8 cellular contexts compared by ENCODE assay signal in the genomic region with DNA sequence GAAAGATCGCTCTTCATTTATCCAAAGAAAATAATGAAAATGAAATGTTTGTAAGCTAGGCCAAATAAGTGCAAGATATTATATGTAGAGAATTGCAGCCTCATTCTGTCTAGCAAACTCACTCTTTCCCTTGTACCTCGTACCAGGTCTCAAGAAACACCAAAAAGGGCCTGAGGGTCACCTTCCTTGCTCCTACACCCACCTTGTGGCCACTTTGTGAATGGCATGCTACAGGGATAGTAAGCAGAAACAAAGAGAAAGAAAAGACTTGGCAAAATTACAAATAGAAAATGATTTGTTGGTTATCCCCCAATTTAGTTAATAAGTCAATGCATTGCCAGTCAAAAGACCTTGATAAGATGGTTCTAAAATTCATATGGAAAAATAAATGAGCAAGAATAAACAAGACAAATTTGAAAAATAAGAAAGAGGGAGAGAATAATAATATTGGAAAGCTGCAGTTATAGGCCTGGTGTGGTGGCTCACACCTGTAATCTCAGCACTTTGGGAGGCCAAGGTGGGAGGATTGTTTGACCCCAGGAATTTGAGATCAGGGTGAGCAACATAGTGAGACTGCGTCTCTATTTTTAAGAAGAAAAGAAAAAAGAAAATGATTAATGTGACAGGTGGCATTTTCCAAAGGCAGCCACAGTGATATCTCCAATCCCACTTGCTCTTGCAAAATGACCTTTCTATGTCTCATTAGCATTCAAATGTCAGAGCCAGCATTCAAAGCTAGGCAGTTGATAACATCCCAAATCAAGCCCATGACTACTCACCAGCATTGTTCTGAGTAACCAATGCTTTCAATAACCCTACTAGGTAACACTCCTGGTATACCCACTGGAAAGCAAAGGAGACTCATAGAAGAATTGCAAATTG. TPM values are rescaled to one million over a fixed set of nuclear protein-coding genes. Genes with fewer than 3 reads are reported as not detected.
DNase-seq lines count a peak whose midpoint lies in the region; ATAC-seq and TF ChIP-seq lines count a peak whose summit lies in the region.

No MANE protein-coding gene starts in this region.

- H3K9me3 Mint-ChIP-seq in CD8-positive, alpha-beta memory T cell, result no peaks in the 10 kb centered on the region
- peaks cover 0 to 4% of the 10 kb centered on the region in 2 donors for H3K9me3 Mint-ChIP-seq in activated naive CD4-positive, alpha-beta T cell treated with anti-CD3 and anti-CD28 coated beads, Interleukin-2, amount 50 U/mL, for 72 hours

- peaks cover 58% of the 10 kb centered on the region for H3K4me1 ChIP-seq in CD8-positive, alpha-beta memory T cell (ENCODE audit: insufficient read depth, low read length)
- H3K4me1 ChIP-seq in left ventricle myocardium inferior (peaks cover 12% of the 10 kb centered on the region), gastrocnemius medialis (peaks cover 8 to 10% of the 10 kb centered on the region in 2 donors)

- H3K27me3 ChIP-seq in CD8-positive, alpha-beta memory T cell (ENCODE audit: insufficient read depth, low read length, poor library complexity, severe bottlenecking), result no peaks in the 10 kb centered on the region
- peaks cover 20% of the 10 kb centered on the region for H3K27me3 ChIP-seq in left ventricle myocardium inferior (ENCODE audit: low read depth)
- H3K27me3 ChIP-seq in gastrocnemius medialis, result no peaks in the 10 kb centered on the region

- no peaks in the 10 kb centered on the region for H3K36me3 ChIP-seq in CD8-positive, alpha-beta memory T cell (ENCODE audit: insufficient read depth, low read length)
- H3K36me3 ChIP-seq in left ventricle myocardium inferior, result no peaks in the 10 kb centered on the region
- H3K36me3 ChIP-seq in gastrocnemius medialis, result no peaks in the 10 kb centered on the region

- no peaks in the 10 kb centered on the region for H3K27me3 Mint-ChIP-seq in CD8-positive, alpha-beta memory T cell

- no peak overlapping the region for H3K4me3 ChIP-seq in CD8-positive, alpha-beta memory T cell (ENCODE audit: low read length)
- H3K4me3 ChIP-seq in NB4 (ENCODE audit: low read depth, low read length) (no peak overlapping the region), left ventricle myocardium inferior (no peak overlapping the region), gastrocnemius medialis (no peak overlapping the region)

- TF ChIP-seq POLR2A in NB4 (IDR thresholded peaks at IDR 0.05; ENCODE audit: extremely low read depth, insufficient read length), result no peak
- TF ChIP-seq POLR2A in gastrocnemius medialis (IDR thresholded peaks at IDR 0.05), result no peak

- in situ Hi-C loops in gastrocnemius medialis (cut with MboI; ENCODE audit: low sequenced_read_pairs in 4 of 4), result loop anchor here in 2 of 4 donors (10.0 to 25.0 kb wide), 3 partner anchors 173 to 425 kb away; a partner anchor contains a TSS

- CTCF ChIA-PET in CD8-positive, alpha-beta memory T cell (lab: Charles Lee), result interaction anchor here (0.7 to 3.9 kb wide), 16 partner anchors 71 to 447 kb away, joined by 3 to 27 read pairs (median 5); no protein-coding TSS in a partner anchor

- H3K4me3 Mint-ChIP-seq in CD8-positive, alpha-beta memory T cell, result peak overlapping the region in 3 of 7 donors; percentile 28 to 42 (median 30)

- POLR2A ChIA-PET in CD8-positive, alpha-beta memory T cell (lab: Charles Lee), result no interaction called here

- peak overlapping the region; percentile 43 to 90 (median 82) for H3K27ac Mint-ChIP-seq in CD8-positive, alpha-beta memory T cell
- H3K27ac Mint-ChIP-seq in activated naive CD4-positive, alpha-beta T cell treated with anti-CD3 and anti-CD28 coated beads, Interleukin-2, amount 50 U/mL, for 72 hours, result peak overlapping the region; percentile 32 to 52

- H3K9me3 ChIP-seq in CD8-positive, alpha-beta memory T cell (ENCODE audit: low read length), result no peaks in the 10 kb centered on the region
- H3K9me3 ChIP-seq in left ventricle myocardium inferior (replicated peaks) (no peaks in the 10 kb centered on the region), gastrocnemius medialis (no peaks in the 10 kb centered on the region)

- ATAC-seq in GM21529 (IDR thresholded peaks at IDR 0.05; ENCODE audit: unreplicated experiment) (peak; percentile 50), gastrocnemius medialis (no peak)
- peak in 1 of 2 donors; percentile 37 for ATAC-seq in activated naive CD4-positive, alpha-beta T cell treated with anti-CD3 and anti-CD28 coated beads, Interleukin-2, amount 50 U/mL, for 72 hours

- intact Hi-C loops in left ventricle myocardium inferior (cut with micrococcal nuclease), result loop anchor here (5.0 to 10.0 kb wide), 3 partner anchors 158 to 415 kb away; no protein-coding TSS in a partner anchor
- intact Hi-C loops in gastrocnemius medialis (cut with DNase I; ENCODE audit: low total_unique reads), result loop anchor here (5.0 to 10.0 kb wide), 2 partner anchors 75 to 158 kb away; no protein-coding TSS in a partner anchor

- TF ChIP-seq CTCF in NB4 (IDR thresholded peaks at IDR 0.05; ENCODE audit: low read depth, low read length) (peak; percentile 95), left ventricle myocardium inferior (IDR thresholded peaks at IDR 0.05; ENCODE audit: borderline replicate concordance) (peak; percentile 95), gastrocnemius medialis (IDR thresholded peaks at IDR 0.05 in 4 of 5, conservative IDR thresholded peaks at IDR 0.05 in 1 of 5) (peak; percentile 43 to 73 (median 59))

- no peak overlapping the region for H3K27ac ChIP-seq in CD8-positive, alpha-beta memory T cell (ENCODE audit: low read depth, low read length)
- H3K27ac ChIP-seq in left ventricle myocardium inferior (replicated peaks) (no peak overlapping the region), gastrocnemius medialis (no peak overlapping the region)

- peaks cover 34 to 39% (median 36%) of the 10 kb centered on the region in 3 donors for H3K4me1 Mint-ChIP-seq in CD8-positive, alpha-beta memory T cell

- no peaks in the 10 kb centered on the region for H3K36me3 Mint-ChIP-seq in CD8-positive, alpha-beta memory T cell
- H3K36me3 Mint-ChIP-seq in activated naive CD4-positive, alpha-beta T cell treated with anti-CD3 and anti-CD28 coated beads, Interleukin-2, amount 50 U/mL, for 72 hours, result peaks cover 0 to 5% of the 10 kb centered on the region in 2 donors

- peak; percentile 39 to 74 (median 54) for DNase-seq in CD8-positive, alpha-beta memory T cell
- DNase-seq in NB4 (ENCODE audit: low read depth) (peak; percentile 92), SKM-1 (lab: John Stamatoyannopoulos, UW; ENCODE audit: unreplicated experiment) (peak; percentile 43), left ventricle myocardium inferior (peak; percentile 44), gastrocnemius medialis (peak in 1 of 2 donors; percentile 24), occipital lobe (lab: John Stamatoyannopoulos, UW) (no peak)
- peak in 1 of 2 donors; percentile 79 for DNase-seq in activated naive CD4-positive, alpha-beta T cell treated with anti-CD3 and anti-CD28 coated beads, Interleukin-2, amount 50 U/mL, for 72 hours (ENCODE audit: low spot score in 2 of 2)

RNA-seq across cellular contexts. Expression of a gene that starts 38.8 kb away (rescaled TPM):
- total RNA-seq in CD8-positive, alpha-beta memory T cell, result not detected
- not detected for polyA plus RNA-seq in CD8-positive, alpha-beta memory T cell
- not detected for total RNA-seq in activated naive CD4-positive, alpha-beta T cell treated with anti-CD3 and anti-CD28 coated beads, Interleukin-2, amount 50 U/mL, for 72 hours
- total RNA-seq in left ventricle myocardium inferior (0.19 TPM), gastrocnemius medialis (not detected), occipital lobe (not detected)

RNA-seq across cellular contexts. Expression of a gene that starts 42.7 kb away (rescaled TPM):
- total RNA-seq in CD8-positive, alpha-beta memory T cell, result not detected
- not detected for polyA plus RNA-seq in CD8-positive, alpha-beta memory T cell
- not detected for total RNA-seq in activated naive CD4-positive, alpha-beta T cell treated with anti-CD3 and anti-CD28 coated beads, Interleukin-2, amount 50 U/mL, for 72 hours
- total RNA-seq in left ventricle myocardium inferior (not detected), gastrocnemius medialis (not detected), occipital lobe (not detected)
